In the genomic region with DNA sequence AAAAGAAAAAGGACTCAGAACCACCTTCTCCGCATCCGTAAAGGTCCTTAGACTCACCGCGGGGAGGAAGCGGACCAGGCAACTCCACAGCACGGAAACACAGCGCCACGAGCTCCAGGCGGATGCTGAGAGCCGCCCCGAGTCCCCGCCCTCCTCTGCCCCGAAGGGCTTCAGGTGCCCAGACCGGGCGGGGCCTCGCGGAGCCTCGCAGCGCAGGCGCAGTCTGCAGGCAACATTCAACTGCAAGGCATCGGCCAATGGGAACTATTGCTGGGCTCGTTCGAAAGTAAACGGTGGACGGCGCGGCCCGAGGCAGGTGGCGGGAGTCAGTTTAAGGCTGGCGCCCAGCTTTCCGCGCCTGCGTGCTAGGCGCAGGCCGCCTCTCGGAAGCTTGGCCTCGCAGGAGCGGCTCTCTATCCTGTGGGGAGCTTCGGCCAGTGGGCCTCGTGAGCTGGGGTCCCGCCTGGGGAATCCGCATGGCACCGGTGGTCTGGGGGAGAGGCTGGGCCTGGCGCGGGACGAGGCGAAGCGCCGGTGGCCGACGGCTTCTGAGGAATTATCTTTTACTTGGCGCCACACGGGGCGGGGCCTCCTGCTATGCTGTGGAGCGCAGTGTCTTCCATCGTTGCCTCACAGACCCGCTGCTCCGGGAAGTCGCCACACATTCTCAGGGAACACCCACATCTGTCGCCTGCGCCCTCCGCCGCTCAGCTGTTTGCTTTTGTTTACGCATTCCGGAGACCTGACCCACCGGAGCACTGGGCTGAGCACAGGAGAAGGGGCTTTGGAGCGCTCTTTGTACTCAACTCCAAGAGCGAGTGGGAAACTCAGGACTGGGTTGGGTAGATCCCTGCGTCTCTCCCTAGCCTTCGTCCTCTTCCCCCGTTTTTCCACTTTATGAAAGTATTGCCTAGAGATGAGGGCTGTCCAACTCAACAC, we compare ENCODE assay signal across 8 cellular contexts. TPM values are rescaled to one million over a fixed set of nuclear protein-coding genes. Genes with fewer than 3 reads are reported as not detected.
DNase-seq lines count a peak whose midpoint lies in the region; ATAC-seq and TF ChIP-seq lines count a peak whose summit lies in the region.

A gene with protein sequence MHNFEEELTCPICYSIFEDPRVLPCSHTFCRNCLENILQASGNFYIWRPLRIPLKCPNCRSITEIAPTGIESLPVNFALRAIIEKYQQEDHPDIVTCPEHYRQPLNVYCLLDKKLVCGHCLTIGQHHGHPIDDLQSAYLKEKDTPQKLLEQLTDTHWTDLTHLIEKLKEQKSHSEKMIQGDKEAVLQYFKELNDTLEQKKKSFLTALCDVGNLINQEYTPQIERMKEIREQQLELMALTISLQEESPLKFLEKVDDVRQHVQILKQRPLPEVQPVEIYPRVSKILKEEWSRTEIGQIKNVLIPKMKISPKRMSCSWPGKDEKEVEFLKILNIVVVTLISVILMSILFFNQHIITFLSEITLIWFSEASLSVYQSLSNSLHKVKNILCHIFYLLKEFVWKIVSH (minus strand): TSS at position 127 of the 939 bp plus-strand sequence. CDS start 10,603 bp downstream, outside the sequence.

- peak within 1 kb of the TSS; percentile 86 for H3K27ac ChIP-seq in epithelial cell of prostate

- H3K9me3 ChIP-seq in mucosa of descending colon, result no peaks in the 10 kb centered on the region

- DNase-seq in NCI-H2107 (lab: John Stamatoyannopoulos, UW) (peak; percentile 60), NCI-H2107 treated with DMSO at 0.1 percent for 48 hours (lab: John Stamatoyannopoulos, UW; ENCODE audit: unreplicated experiment) (no peak), NOMO-1 (lab: John Stamatoyannopoulos, UW; ENCODE audit: unreplicated experiment in 2 of 2) (peak; percentile 99 to 100), activated T-cell treated with anti-CD3 and anti-CD28 coated beads for 24 hours (ENCODE audit: low read depth) (peak; percentile 93), epithelial cell of prostate (ENCODE audit: low read depth, low spot score) (peak; percentile 87), mucosa of descending colon (peak; percentile 96 to 98 (median 97))
- DNase-seq in stimulated activated CD8-positive, alpha-beta memory T cell treated with anti-CD3 and anti-CD28 coated beads, Interleukin-2, amount 100 ng/mL, for 48 hours (ENCODE audit: low read depth in 2 of 2), result peak; percentile 97 to 98

- H3K4me1 ChIP-seq in mucosa of descending colon (ENCODE audit: low read depth), result no peaks in the 10 kb centered on the region

- no peaks in the 10 kb centered on the region for H3K36me3 ChIP-seq in mucosa of descending colon (ENCODE audit: low read depth)

- peak; percentile 97 for ATAC-seq in HG03097 (IDR thresholded peaks at IDR 0.05; ENCODE audit: low FRiP score, unreplicated experiment)
- peak; percentile 99 for ATAC-seq in mucosa of descending colon

- intact Hi-C loops in mucosa of descending colon (cut with DNase I, micrococcal nuclease), result no loop called here

- H3K4me3 ChIP-seq in mucosa of descending colon, result peak within 1 kb of the TSS; percentile 50

- TF ChIP-seq CTCF in mucosa of descending colon (IDR thresholded peaks at IDR 0.05), result no peak

RNA-seq across cellular contexts. Expression of the gene that starts here (rescaled TPM):
- total RNA-seq in mucosa of descending colon, result 1 to 10 TPM; 5.3 to 7.2 (median 6.0) TPM
